In genomic region chr1:221741971-221742554, GRCh38 we compare ENCODE assay signal across 8 cellular contexts. TPM values are rescaled to one million over a fixed set of nuclear protein-coding genes. Genes with fewer than 3 reads are reported as not detected.
DNase-seq lines count a peak whose midpoint lies in the region; ATAC-seq and TF ChIP-seq lines count a peak whose summit lies in the region.

DUSP10 (minus strand) TSS chr1:221742089; CDS start chr1:221739744, 2,345 bp downstream.

- H3K9ac ChIP-seq in mucosa of rectum (ENCODE audit: low read depth in 1 of 2, low read length in 2 of 2) = peak within 1 kb of the TSS; percentile 96 to 99

- peak; percentile 86 for ATAC-seq in GM21717 (IDR thresholded peaks at IDR 0.05; ENCODE audit: unreplicated experiment)

- H3K4me3 ChIP-seq in PC-9 = peak within 1 kb of the TSS; percentile 72
- H3K4me3 ChIP-seq in esophagus (ENCODE audit: low read depth in 1 of 2, low read length in 2 of 2) = peak within 1 kb of the TSS; percentile 65 to 88
- H3K4me3 ChIP-seq in mucosa of rectum (ENCODE audit: low read length in 2 of 2) = peak within 1 kb of the TSS; percentile 94 to 95

- peaks cover 45% of the 10 kb centered on the region for H3K79me2 ChIP-seq in PC-9 (ENCODE audit: low read depth)

- peak within 1 kb of the TSS; percentile 89 for H2AFZ ChIP-seq in PC-9

- H3K9me3 ChIP-seq in PC-9 (ENCODE audit: insufficient read depth, low read depth) (no peaks in the 10 kb centered on the region), esophagus (ENCODE audit: control insufficient read depth in 2 of 2, insufficient read depth in 1 of 2, low read depth in 1 of 2, low read length in 1 of 2) (no peaks in the 10 kb centered on the region), mucosa of rectum (ENCODE audit: control insufficient read depth in 2 of 2, low read length in 2 of 2) (no peaks in the 10 kb centered on the region)

- H3K27ac ChIP-seq in PC-9 (peak within 1 kb of the TSS; percentile 88), esophagus (ENCODE audit: low read depth in 2 of 2, low read length in 1 of 2) (peak within 1 kb of the TSS; percentile 98), mucosa of rectum (ENCODE audit: low read depth in 2 of 2, low read length in 2 of 2) (peak within 1 kb of the TSS; percentile 96 to 98)

- in situ Hi-C loops in KBM-7 (cut with MboI; ENCODE audit: low pct_unique_long_range_greater_than_20kb, low sequenced_read_pairs) = no loop called here

- peaks cover 13% of the 10 kb centered on the region; the same call in 1 of the 2 replicates for H3F3A ChIP-seq in PC-9 (ENCODE audit: insufficient read depth, low read depth)

- POLR2A ChIA-PET in PC-9 (lab: Charles Lee; ENCODE audit: unreplicated experiment) = interaction anchor here (0.5 to 0.9 kb wide), 11 partner anchors 16 to 848 kb away, joined by 3 to 6 read pairs (median 3); partner anchors contain the start of gene TAF1A

- H4K20me1 ChIP-seq in PC-9 (ENCODE audit: insufficient read depth) = no peaks in the 10 kb centered on the region

- CTCF ChIA-PET in PC-9 (lab: Charles Lee) = interaction anchor here (0.5 to 1.9 kb wide), 6 partner anchors 198 to 714 kb away, joined by 3 to 9 read pairs (median 6); no protein-coding TSS in a partner anchor

- 0% methylated on average over 34 of the region's 34 CpGs for WGBS in esophagus, 2 donors

- BruUV-seq in PC-9 (replicated peaks; lab: Mats Ljungman, UMichigan) = no TSS peak

- intact Hi-C loops in PC-9 (cut with micrococcal nuclease; ENCODE audit: unreplicated experiment) = loop anchor here (1.0 to 2.0 kb wide), 12 partner anchors 68 to 868 kb away; no protein-coding TSS in a partner anchor

- H3K4me1 ChIP-seq in PC-9 (replicated peaks; ENCODE audit: insufficient read depth) (peaks cover 26% of the 10 kb centered on the region), esophagus (ENCODE audit: control insufficient read depth in 2 of 2, insufficient read depth in 2 of 2, low read length in 1 of 2) (peaks cover 0 to 14% of the 10 kb centered on the region in 2 donors), mucosa of rectum (ENCODE audit: control insufficient read depth in 2 of 2, insufficient read depth in 2 of 2, low read length in 2 of 2) (peaks cover 18 to 28% of the 10 kb centered on the region in 2 donors)

- no peaks in the 10 kb centered on the region for H3K9me2 ChIP-seq in PC-9 (ENCODE audit: insufficient read depth)

- H3K36me3 ChIP-seq in PC-9 (ENCODE audit: low read depth) (peaks cover 21% of the 10 kb centered on the region), esophagus (ENCODE audit: control insufficient read depth in 2 of 2, insufficient read depth in 2 of 2, low read length in 1 of 2) (peaks cover 0 to 2% of the 10 kb centered on the region in 2 donors), mucosa of rectum (ENCODE audit: control insufficient read depth in 2 of 2, insufficient read depth in 2 of 2, low read length in 2 of 2) (no peaks in the 10 kb centered on the region)

- DNase-seq in DMS53 (lab: John Stamatoyannopoulos, UW) (peak; percentile 100), KBM-7 (peak; percentile 100), PC-9 (peak; percentile 98 to 99)
- peak; percentile 98 for DNase-seq in activated T-cell treated with anti-CD3 and anti-CD28 coated beads, Interleukin-2, amount 50 U/mL, for 1 hour
- peak; percentile 97 to 99 for DNase-seq in stimulated activated CD8-positive, alpha-beta memory T cell treated with anti-CD3 and anti-CD28 coated beads, Interleukin-4, amount 100 ng/mL, for 4 hours (ENCODE audit: low read depth in 2 of 2, low spot score in 1 of 2)

- no peak for TF ChIP-seq CTCF in PC-9 (conservative IDR thresholded peaks at IDR 0.05)

- no peaks in the 10 kb centered on the region for H3K27me3 ChIP-seq in PC-9 (ENCODE audit: insufficient read depth, low read depth)
- H3K27me3 ChIP-seq in esophagus (ENCODE audit: control insufficient read depth in 1 of 2, insufficient read depth in 2 of 2, low read length in 2 of 2) = no peaks in the 10 kb centered on the region
- no peaks in the 10 kb centered on the region for H3K27me3 ChIP-seq in mucosa of rectum (ENCODE audit: control insufficient read depth in 2 of 2, insufficient read depth in 2 of 2, low read length in 2 of 2)

- peak within 1 kb of the TSS; percentile 86 for H3K4me2 ChIP-seq in PC-9

RNA-seq across cellular contexts. Expression of gene DUSP10, which starts in this region (rescaled TPM):
- 7.0 and 8.7 TPM in 2 replicates for total RNA-seq in PC-9 (2021)
- polyA plus RNA-seq in esophagus = 1 to 10 TPM; 2.0 to 4.7 TPM

Comparison
In these comparisons a context has a peak if more than half of its experiments do, and no peak if none do; other contexts are left out.
1. Peak in every context shown above with its lines: DNase-seq, ATAC-seq, H3K4me3 ChIP-seq and H3K27ac ChIP-seq.